In genomic region chr2:145386973-145387372, GRCh38 we compare ENCODE assay signal across 21 cellular contexts.
"Had no signal": no experiment of that assay in that cellular context is flagged by ENCODE, and none has a peak within 500 bp of the region (broad histone marks: within the 10 kb centered on the region; RNA-seq: fewer than 3 reads in every experiment).

No MANE protein-coding gene starts in this region.

- ATAC-seq: foreskin keratinocyte, gastroesophageal sphincter, heart left ventricle, left cardiac atrium, left lung, left ventricle myocardium superior, lower lobe of right lung, mucosa of descending colon had no signal

- H3K27me3 ChIP-seq: colonic mucosa, esophagus muscularis mucosa, foreskin keratinocyte, gastroesophageal sphincter, heart left ventricle, hepatocyte, left lung had no signal

- H3K27me3 Mint-ChIP-seq: dendritic cell treated with granulocyte-macrophage colony-stimulating factor and Interleukin-4, amounts not matched to agents 40 ng/mL and 50 ng/mL, for 4 days had no signal

- H3K4me3 Mint-ChIP-seq: dendritic cell treated with granulocyte-macrophage colony-stimulating factor and Interleukin-4, amounts not matched to agents 40 ng/mL and 50 ng/mL, for 4 days; immature natural killer cell; mesothelial cell of epicardium had no signal

- H3K27ac ChIP-seq: colonic mucosa, esophagus muscularis mucosa, foreskin keratinocyte, gastroesophageal sphincter, heart left ventricle, hepatocyte, left lung, lower lobe of right lung had no signal

- H3K4me1 ChIP-seq: colonic mucosa, esophagus muscularis mucosa, foreskin keratinocyte, gastroesophageal sphincter, heart left ventricle, left lung, lower lobe of right lung had no signal

- H3K4me3 ChIP-seq: colonic mucosa, esophagus muscularis mucosa, gastroesophageal sphincter, heart left ventricle, hepatocyte, left lung, lower lobe of right lung, mucosa of descending colon had no signal

- DNase-seq: cerebellar nuclear complex; colonic mucosa; cortex of kidney; effector CD4-positive, alpha-beta T cell; effector memory CD4-positive, alpha-beta T cell; foreskin keratinocyte; heart left ventricle; hypothalamus; immature natural killer cell; islet precursor cell; left cardiac atrium; left ventricle myocardium superior; lower lobe of right lung; mesenchymal stem cell; mucosa of descending colon had no signal

- H3K9me3 ChIP-seq: colonic mucosa, esophagus muscularis mucosa, gastroesophageal sphincter, left lung, lower lobe of right lung, mucosa of descending colon had no signal

- H3K4me1 Mint-ChIP-seq: immature natural killer cell had no signal

- H3K9me3 Mint-ChIP-seq: dendritic cell treated with granulocyte-macrophage colony-stimulating factor and Interleukin-4, amounts not matched to agents 40 ng/mL and 50 ng/mL, for 4 days had no signal

- H3K36me3 ChIP-seq: colonic mucosa, esophagus muscularis mucosa, gastroesophageal sphincter, heart left ventricle, left lung, lower lobe of right lung had no signal

- H3K27ac Mint-ChIP-seq: dendritic cell treated with granulocyte-macrophage colony-stimulating factor and Interleukin-4, amounts not matched to agents 40 ng/mL and 50 ng/mL, for 4 days; immature natural killer cell; mesothelial cell of epicardium had no signal
